11 cellular contexts compared by ENCODE assay signal in genomic region chr19:18501832-18502231, GRCh38. TPM values are rescaled to one million over a fixed set of nuclear protein-coding genes. Genes with fewer than 3 reads are reported as not detected.
DNase-seq lines count a peak whose midpoint lies in the region; ATAC-seq, FAIRE-seq and TF ChIP-seq lines count a peak whose summit lies in the region.
"Had no signal": no experiment of that assay in that cellular context is flagged by ENCODE, and none has a peak within 500 bp of the region (broad histone marks: within the 10 kb centered on the region; RNA-seq: fewer than 3 reads in every experiment).

No MANE protein-coding gene starts in this region.

- H3K9ac ChIP-seq in kidney (ENCODE audit: low read length in 2 of 2) (peak overlapping the region in 1 of 2 donors; percentile 29), MM.1S (ENCODE audit: low read length) (no peak overlapping the region)

- in situ Hi-C loops in G401 (cut with HindIII; ENCODE audit: low sequenced_read_pairs), result no loop called here

- H3K4me1 ChIP-seq in kidney (ENCODE audit: control insufficient read depth in 1 of 2, insufficient read depth in 1 of 2, low read depth in 1 of 2, low read length in 2 of 2) (peaks cover 80 to 83% of the 10 kb centered on the region in 2 donors), MM.1S (ENCODE audit: low read length) (peaks cover 27% of the 10 kb centered on the region)

- H3K27me3 ChIP-seq in MM.1S (replicated peaks; ENCODE audit: insufficient read depth, low read length), result no peaks in the 10 kb centered on the region
- H3K27me3 ChIP-seq: ovary had no signal

- peaks cover 94% of the 10 kb centered on the region for H4K20me1 ChIP-seq in MM.1S (ENCODE audit: insufficient read depth, low read length)

- no peaks in the 10 kb centered on the region for H3K9me3 Mint-ChIP-seq in activated T-helper 17 cell treated with anti-CD3 and anti-CD28 coated beads, Interleukin-2, amount 50 U/mL, for 72 hours
- no peaks in the 10 kb centered on the region for H3K9me3 Mint-ChIP-seq in stimulated activated naive B cell treated with anti-CD40 and anti-IgM and Interleukin-4, amounts not matched to agents 10 μg/mL and 1 μg/mL and 100 μg/mL, for 72 hours

- no peak overlapping the region for H3K4me3 ChIP-seq in kidney (ENCODE audit: low read length in 2 of 2)
- H3K4me3 ChIP-seq in MM.1S (ENCODE audit: low read length), result no peak overlapping the region
- H3K4me3 ChIP-seq: ovary had no signal

- peaks cover 6% of the 10 kb centered on the region; the same call in 1 of the 2 replicates for H3F3A ChIP-seq in MM.1S (ENCODE audit: insufficient read depth, low read length)

- TF ChIP-seq CTCF in kidney (IDR thresholded peaks at IDR 0.05; ENCODE audit: borderline replicate concordance, extremely low read depth, insufficient read depth), result no peak
- no peak for TF ChIP-seq CTCF in MM.1S (IDR thresholded peaks at IDR 0.05; ENCODE audit: low read length)

- H3K4me2 ChIP-seq in MM.1S (ENCODE audit: low read depth, low read length), result no peak overlapping the region

- no peaks in the 10 kb centered on the region for H3K27me3 Mint-ChIP-seq in activated T-helper 17 cell treated with anti-CD3 and anti-CD28 coated beads, Interleukin-2, amount 50 U/mL, for 72 hours
- H3K27me3 Mint-ChIP-seq in stimulated activated naive B cell treated with anti-CD40 and anti-IgM and Interleukin-4, amounts not matched to agents 10 μg/mL and 1 μg/mL and 100 μg/mL, for 72 hours, result no peaks in the 10 kb centered on the region

- H3K27ac Mint-ChIP-seq in activated T-helper 17 cell treated with anti-CD3 and anti-CD28 coated beads, Interleukin-2, amount 50 U/mL, for 72 hours, result peak overlapping the region; percentile 88
- H3K27ac Mint-ChIP-seq in stimulated activated naive B cell treated with anti-CD40 and anti-IgM and Interleukin-4, amounts not matched to agents 10 μg/mL and 1 μg/mL and 100 μg/mL, for 72 hours, result peak overlapping the region; percentile 52

- H3K4me3 Mint-ChIP-seq in activated T-helper 17 cell treated with anti-CD3 and anti-CD28 coated beads, Interleukin-2, amount 50 U/mL, for 72 hours, result peak overlapping the region; percentile 54
- peak overlapping the region; percentile 3 to 8 for H3K4me3 Mint-ChIP-seq in stimulated activated naive B cell treated with anti-CD40 and anti-IgM and Interleukin-4, amounts not matched to agents 10 μg/mL and 1 μg/mL and 100 μg/mL, for 72 hours

- H3K79me2 ChIP-seq in MM.1S (ENCODE audit: low read length), result peaks cover 100% of the 10 kb centered on the region

- ATAC-seq in activated T-helper 17 cell treated with anti-CD3 and anti-CD28 coated beads, Interleukin-2, amount 50 U/mL, for 72 hours (replicated peaks), result no peak
- peak in 1 of 2 donors; percentile 21 for ATAC-seq in stimulated activated naive B cell treated with anti-CD40 and anti-IgM and Interleukin-4, amounts not matched to agents 10 μg/mL and 1 μg/mL and 100 μg/mL, for 72 hours (replicated peaks)

- peaks cover 55% of the 10 kb centered on the region for H3K4me1 Mint-ChIP-seq in activated T-helper 17 cell treated with anti-CD3 and anti-CD28 coated beads, Interleukin-2, amount 50 U/mL, for 72 hours
- H3K4me1 Mint-ChIP-seq in stimulated activated naive B cell treated with anti-CD40 and anti-IgM and Interleukin-4, amounts not matched to agents 10 μg/mL and 1 μg/mL and 100 μg/mL, for 72 hours, result peaks cover 73 to 87% of the 10 kb centered on the region in 2 donors

- DNase-seq in D341Med (ENCODE audit: low spot score) (peak; percentile 81), kidney (no peak), G401 (ENCODE audit: low spot score) (no peak), SK-N-DZ (ENCODE audit: low spot score) (no peak), MM.1S (no peak)
- no peak for DNase-seq in stimulated activated naive B cell treated with anti-CD40 and anti-IgM and Interleukin-4, amounts not matched to agents 10 μg/mL and 1 μg/mL and 100 μg/mL, for 72 hours
- no peak for DNase-seq in stimulated activated CD4-positive, alpha-beta T cell treated with anti-CD3 and anti-CD28 coated beads, Interleukin-15, amount 100 ng/mL, for 24 hours
- DNase-seq: ovary had no signal

- no peak overlapping the region for H2AFZ ChIP-seq in MM.1S (ENCODE audit: low read length)

- H3K9me2 ChIP-seq in MM.1S (replicated peaks; ENCODE audit: insufficient read depth, low read length), result no peaks in the 10 kb centered on the region

- no peaks in the 10 kb centered on the region for H3K36me3 Mint-ChIP-seq in activated T-helper 17 cell treated with anti-CD3 and anti-CD28 coated beads, Interleukin-2, amount 50 U/mL, for 72 hours (ENCODE audit: low read depth)
- H3K36me3 Mint-ChIP-seq in stimulated activated naive B cell treated with anti-CD40 and anti-IgM and Interleukin-4, amounts not matched to agents 10 μg/mL and 1 μg/mL and 100 μg/mL, for 72 hours, result peaks cover 0 to 8% of the 10 kb centered on the region in 2 donors

- H3K9me3 ChIP-seq in kidney (ENCODE audit: control insufficient read depth in 1 of 2, low read length in 2 of 2), result no peaks in the 10 kb centered on the region
- no peaks in the 10 kb centered on the region for H3K9me3 ChIP-seq in MM.1S (replicated peaks; ENCODE audit: insufficient read depth, low read length)
- H3K9me3 ChIP-seq: ovary had no signal

- H3K27ac ChIP-seq in kidney (ENCODE audit: low read depth in 2 of 2, low read length in 2 of 2) (peak overlapping the region; percentile 73 to 75), MM.1S (ENCODE audit: low read length) (no peak overlapping the region)
- H3K27ac ChIP-seq: ovary had no signal

- intact Hi-C loops in kidney (cut with DNase I), result no loop called here

- no peaks in the 10 kb centered on the region for H3K36me3 ChIP-seq in kidney (ENCODE audit: control insufficient read depth in 1 of 2, insufficient read depth in 2 of 2, low read length in 2 of 2)
- H3K36me3 ChIP-seq in MM.1S (replicated peaks; ENCODE audit: insufficient read depth, low read length), result no peaks in the 10 kb centered on the region
- H3K36me3 ChIP-seq: ovary had no signal

- FAIRE-seq in kidney (lab: Jason Lieb, UNC), result no peak
- FAIRE-seq: islet of Langerhans, RCC 7860 had no signal

RNA-seq across cellular contexts. Expression of gene ELL, which starts 20.0 kb away (rescaled TPM):
- total RNA-seq in activated T-helper 17 cell treated with anti-CD3 and anti-CD28 coated beads, Interleukin-2, amount 50 U/mL, for 72 hours, result 10 to 100 TPM; 23.7 to 41.8 TPM
- total RNA-seq in kidney, result 25.2 TPM
- 5.7 TPM for polyA plus RNA-seq in kidney (ENCODE audit: insufficient read depth, low read depth, low replicate concordance)
- 15.9 and 16.0 TPM in 2 replicates for total RNA-seq in G401 (2014; rRNA removed; shearing (Covaris generic))
- 6.6 and 7.1 TPM in 2 replicates for polyA plus RNA-seq in SK-N-DZ (2014; cell fraction: cytosol; rRNA removed)
- 8.1 and 9.4 TPM in 2 replicates for polyA plus RNA-seq in SK-N-DZ (2014; cell fraction: nucleus; rRNA removed)

RNA-seq across cellular contexts. Expression of gene FKBP8, which starts 41.5 kb away (rescaled TPM):
- 100 to 1,000 TPM; 222 to 320 TPM for total RNA-seq in activated T-helper 17 cell treated with anti-CD3 and anti-CD28 coated beads, Interleukin-2, amount 50 U/mL, for 72 hours
- 207 TPM for total RNA-seq in kidney
- polyA plus RNA-seq in kidney (ENCODE audit: insufficient read depth, low read depth, low replicate concordance), result 314 TPM
- total RNA-seq in G401 (2014; rRNA removed; shearing (Covaris generic)), result 404 and 484 TPM in 2 replicates
- 250 and 297 TPM in 2 replicates for polyA plus RNA-seq in SK-N-DZ (2014; cell fraction: cytosol; rRNA removed)
- 155 and 232 TPM in 2 replicates for polyA plus RNA-seq in SK-N-DZ (2014; cell fraction: nucleus; rRNA removed)

RNA-seq across cellular contexts. Expression of gene KXD1, which starts 55.8 kb away (rescaled TPM):
- 100 to 1,000 TPM; 116 to 118 TPM for total RNA-seq in activated T-helper 17 cell treated with anti-CD3 and anti-CD28 coated beads, Interleukin-2, amount 50 U/mL, for 72 hours
- total RNA-seq in kidney, result 69.9 TPM
- polyA plus RNA-seq in kidney (ENCODE audit: insufficient read depth, low read depth, low replicate concordance), result 56.3 TPM
- total RNA-seq in G401 (2014; rRNA removed; shearing (Covaris generic)), result 84.9 and 95.9 TPM in 2 replicates
- 89.4 and 109 TPM in 2 replicates for polyA plus RNA-seq in SK-N-DZ (2014; cell fraction: cytosol; rRNA removed)
- 75.4 and 103 TPM in 2 replicates for polyA plus RNA-seq in SK-N-DZ (2014; cell fraction: nucleus; rRNA removed)
